Comparison of ENCODE assay signal across 26 cellular contexts in the genomic region with DNA sequence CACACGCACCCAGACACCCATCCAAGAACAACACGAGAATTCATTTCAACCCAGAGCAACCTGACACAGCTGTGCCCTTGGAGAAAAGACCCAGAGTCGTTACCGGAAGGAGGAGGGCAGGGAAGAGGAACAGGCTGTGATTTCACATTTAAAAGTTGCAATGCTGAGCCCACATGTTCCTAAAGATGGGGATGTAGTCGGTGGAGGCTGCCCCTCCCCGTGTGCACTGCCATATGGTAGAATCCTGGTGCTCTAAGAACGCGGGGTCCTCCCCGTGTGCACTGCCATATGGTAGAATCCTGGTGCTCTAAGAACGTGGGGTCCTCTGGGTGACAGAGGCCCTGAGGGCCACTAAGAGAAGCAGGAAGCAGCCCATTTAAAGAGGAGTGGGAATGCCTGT. TPM values are rescaled to one million over a fixed set of nuclear protein-coding genes. Genes with fewer than 3 reads are reported as not detected.
DNase-seq lines count a peak whose midpoint lies in the region; ATAC-seq and TF ChIP-seq lines count a peak whose summit lies in the region.
"Had no signal": no experiment of that assay in that cellular context is flagged by ENCODE, and none has a peak within 500 bp of the region (broad histone marks: within the 10 kb centered on the region; RNA-seq: fewer than 3 reads in every experiment).

No MANE protein-coding gene starts in this region.

- ATAC-seq in activated B cell treated with CpG ODN at 0.5 μM for 24 hours (ENCODE audit: low read depth) (no peak), HG03520 (IDR thresholded peaks at IDR 0.05; ENCODE audit: unreplicated experiment) (no peak)
- ATAC-seq in naive thymus-derived CD4-positive, alpha-beta T cell = no peak
- ATAC-seq: mucosa of descending colon had no signal

- DNase-seq in DMS 273 (lab: John Stamatoyannopoulos, UW; ENCODE audit: unreplicated experiment) (peak; percentile 53), DMS 273 treated with DMSO at 0.1 percent for 48 hours (lab: John Stamatoyannopoulos, UW) (no peak), activated B cell treated with CpG ODN at 0.5 μM for 24 hours (no peak), tibial nerve (ENCODE audit: low spot score in 2 of 2) (no peak)
- DNase-seq in naive thymus-derived CD4-positive, alpha-beta T cell = no peak
- no peak for DNase-seq in stimulated activated naive CD4-positive, alpha-beta T cell treated with Interleukin-2 at 50 U/mL for 16 hours (lab: John Stamatoyannopoulos, UW)
- DNase-seq: 8988T; activated CD4-positive, alpha-beta T cell treated with anti-CD3 and anti-CD28 coated beads for 48 hours; activated CD8-positive, alpha-beta memory T cell treated with anti-CD3 and anti-CD28 coated beads, Interleukin-2, amount 50 U/mL, for 48 hours; CD8-positive, alpha-beta memory T cell; GDM1; GM23248; HFFc6; islet precursor cell; KBM-7; MM.1S; mucosa of descending colon; NCI-H1417; NCI-H2081; NK-92 treated with Interleukin-12 subunit alpha and Interleukin-12 subunit beta, amount 100 ng/mL, for 24 hours; SHP77; stimulated activated CD4-positive, alpha-beta T cell treated with anti-CD3 and anti-CD28 coated beads, Interleukin-15, amount 100 ng/mL, for 24 hours had no signal

- H3K27me3 ChIP-seq in naive thymus-derived CD4-positive, alpha-beta T cell (ENCODE audit: control insufficient read depth in 2 of 2, insufficient read depth in 2 of 2, low read length in 2 of 2) = no peaks in the 10 kb centered on the region
- H3K27me3 ChIP-seq in tibial nerve = no peaks in the 10 kb centered on the region
- H3K27me3 ChIP-seq: neural progenitor cell had no signal

- H3K36me3 Mint-ChIP-seq in activated B cell treated with CpG ODN at 0.5 μM for 24 hours (ENCODE audit: low read depth) = peaks cover 89% of the 10 kb centered on the region
- H3K36me3 Mint-ChIP-seq in naive thymus-derived CD4-positive, alpha-beta T cell = peaks cover 17 to 75% (median 41%) of the 10 kb centered on the region in 5 donors

- no peaks in the 10 kb centered on the region for H3K27me3 Mint-ChIP-seq in activated B cell treated with CpG ODN at 0.5 μM for 24 hours
- no peaks in the 10 kb centered on the region for H3K27me3 Mint-ChIP-seq in naive thymus-derived CD4-positive, alpha-beta T cell

- peaks cover 14 to 25% of the 10 kb centered on the region in 2 donors for H3K4me1 ChIP-seq in naive thymus-derived CD4-positive, alpha-beta T cell (ENCODE audit: control insufficient read depth in 2 of 2, insufficient read depth in 2 of 2, low read length in 2 of 2)
- H3K4me1 ChIP-seq in tibial nerve = peaks cover 0 to 13% (median 0%) of the 10 kb centered on the region in 4 donors
- H3K4me1 ChIP-seq: neural progenitor cell had no signal

- H3K4me3 Mint-ChIP-seq in activated B cell treated with CpG ODN at 0.5 μM for 24 hours = no peak overlapping the region
- H3K4me3 Mint-ChIP-seq in naive thymus-derived CD4-positive, alpha-beta T cell = peak overlapping the region in 1 of 10 donors; percentile 45
- H3K4me3 Mint-ChIP-seq: CD8-positive, alpha-beta memory T cell; HFFc6; neural progenitor cell had no signal

- H3K9me3 ChIP-seq in naive thymus-derived CD4-positive, alpha-beta T cell (ENCODE audit: control insufficient read depth in 2 of 3, low read length in 3 of 3) = no peaks in the 10 kb centered on the region
- no peaks in the 10 kb centered on the region for H3K9me3 ChIP-seq in tibial nerve
- H3K9me3 ChIP-seq: mucosa of descending colon had no signal

- peak overlapping the region; percentile 50 for H3K27ac Mint-ChIP-seq in activated B cell treated with CpG ODN at 0.5 μM for 24 hours
- H3K27ac Mint-ChIP-seq in naive thymus-derived CD4-positive, alpha-beta T cell = peak overlapping the region in 6 of 9 donors; percentile 7 to 67 (median 42)
- H3K27ac Mint-ChIP-seq: HFFc6, neural progenitor cell had no signal

- no peak for TF ChIP-seq CTCF in 22Rv1 (IDR thresholded peaks at IDR 0.05)
- TF ChIP-seq CTCF in activated B cell treated with CpG ODN at 0.5 μM for 24 hours (IDR thresholded peaks at IDR 0.05) = no peak
- no peak for TF ChIP-seq CTCF in tibial nerve (IDR thresholded peaks at IDR 0.05)

- peaks cover 27 to 85% (median 48%) of the 10 kb centered on the region in 3 experiments for H3K36me3 ChIP-seq in naive thymus-derived CD4-positive, alpha-beta T cell (ENCODE audit: control insufficient read depth in 2 of 3, insufficient read depth in 3 of 3, low read length in 3 of 3)
- H3K36me3 ChIP-seq in tibial nerve = peaks cover 3 to 100% (median 7%) of the 10 kb centered on the region in 3 donors

- intact Hi-C loops in activated B cell treated with CpG ODN at 0.5 μM for 24 hours (cut with micrococcal nuclease) = no loop called here
- intact Hi-C loops in naive thymus-derived CD4-positive, alpha-beta T cell (cut with micrococcal nuclease) = loop anchor here in 1 of 2 donors (10.0 kb wide), 1 partner anchor 524 kb away; no protein-coding TSS in a partner anchor

- H3K4me1 Mint-ChIP-seq in activated B cell treated with CpG ODN at 0.5 μM for 24 hours = peaks cover 34% of the 10 kb centered on the region
- H3K4me1 Mint-ChIP-seq in naive thymus-derived CD4-positive, alpha-beta T cell = peaks cover 10 to 69% (median 48%) of the 10 kb centered on the region in 7 donors
- H3K4me1 Mint-ChIP-seq: neural progenitor cell had no signal

- H3K4me3 ChIP-seq in naive thymus-derived CD4-positive, alpha-beta T cell (ENCODE audit: low read length) = no peak overlapping the region
- H3K4me3 ChIP-seq in tibial nerve = no peak overlapping the region
- H3K4me3 ChIP-seq: coronary artery, GM23248, mucosa of descending colon, neural progenitor cell had no signal

- CTCF ChIA-PET in activated B cell treated with CpG ODN at 0.5 μM for 24 hours (lab: Charles Lee) = no interaction called here
- CTCF ChIA-PET in naive thymus-derived CD4-positive, alpha-beta T cell (lab: Charles Lee) = no interaction called here

- POLR2A ChIA-PET in activated B cell treated with CpG ODN at 0.5 μM for 24 hours (lab: Charles Lee) = interaction anchor here (1.5 kb wide), 1 partner anchor 11 kb away, joined by 5 read pairs; the partner anchor contains the start of gene MTERF4
- POLR2A ChIA-PET in naive thymus-derived CD4-positive, alpha-beta T cell (lab: Charles Lee) = interaction anchor here (1.5 to 7.1 kb wide), 2 partner anchors 15 to 60 kb away, joined by 3 to 145 read pairs; partner anchors contain the start of gene MTERF4

- TF ChIP-seq POLR2A in tibial nerve (IDR thresholded peaks at IDR 0.05) = no peak

- TF ChIP-seq EP300 in tibial nerve (IDR thresholded peaks at IDR 0.05) = no peak

- WGBS in tibial nerve, 2 donors = 68 to 69% methylated on average over 10 of the region's 10 CpGs

- peak overlapping the region; percentile 100 for H3K27ac ChIP-seq in 22Rv1
- no peak overlapping the region for H3K27ac ChIP-seq in naive thymus-derived CD4-positive, alpha-beta T cell (ENCODE audit: low read depth, low read length)
- H3K27ac ChIP-seq in tibial nerve = no peak overlapping the region
- H3K27ac ChIP-seq: coronary artery, GM23248, neural progenitor cell had no signal

- no peaks in the 10 kb centered on the region for H3K9me3 Mint-ChIP-seq in activated B cell treated with CpG ODN at 0.5 μM for 24 hours
- H3K9me3 Mint-ChIP-seq in naive thymus-derived CD4-positive, alpha-beta T cell = peaks cover 0 to 9% (median 0%) of the 10 kb centered on the region in 11 donors
- H3K9me3 Mint-ChIP-seq: CD8-positive, alpha-beta memory T cell; HFFc6 had no signal

RNA-seq across cellular contexts. Expression of gene MTERF4, which starts 10.9 kb away (rescaled TPM):
- total RNA-seq in activated B cell treated with CpG ODN at 0.5 μM for 24 hours (99.7 and 122 TPM in 2 replicates), tibial nerve (10 to 100 TPM; 28.9 to 60.5 (median 38.9) TPM)
- total RNA-seq in naive thymus-derived CD4-positive, alpha-beta T cell = 100 to 1,000 TPM in 2 of 5 experiments, 10 to 100 TPM in 3; 45.3 to 214 (median 91.8) TPM
- polyA plus RNA-seq in naive thymus-derived CD4-positive, alpha-beta T cell = 10 to 100 TPM; 73.1 to 82.3 TPM

RNA-seq across cellular contexts. Expression of gene PASK, which starts 58.1 kb away (rescaled TPM):
- 113 and 150 TPM in 2 replicates for total RNA-seq in activated B cell treated with CpG ODN at 0.5 μM for 24 hours
- total RNA-seq in naive thymus-derived CD4-positive, alpha-beta T cell = 100 to 1,000 TPM in 3 of 5 experiments, 10 to 100 TPM in 2; 72.0 to 160 (median 127) TPM
- 10 to 100 TPM; 15.0 to 25.3 TPM for polyA plus RNA-seq in naive thymus-derived CD4-positive, alpha-beta T cell
- 1 to 10 TPM; 4.1 to 8.1 (median 5.9) TPM for total RNA-seq in tibial nerve

RNA-seq across cellular contexts. Expression of gene PPP1R7, which starts 59.1 kb away (rescaled TPM):
- total RNA-seq in activated B cell treated with CpG ODN at 0.5 μM for 24 hours (72.0 and 74.5 TPM in 2 replicates), tibial nerve (10 to 100 TPM; 29.5 to 53.8 (median 38.1) TPM)
- total RNA-seq in naive thymus-derived CD4-positive, alpha-beta T cell = 100 to 1,000 TPM in 1 of 5 experiments, 10 to 100 TPM in 4; 39.2 to 105 (median 55.3) TPM
- polyA plus RNA-seq in naive thymus-derived CD4-positive, alpha-beta T cell = 100 to 1,000 TPM; 110 to 122 TPM

Comparison
In these comparisons a context has a peak if more than half of its experiments do, and no peak if none do; other contexts are left out.
1. RNA of gene PASK, which starts 58.1 kb away (total RNA-seq): 113 to 150 TPM in activated B cell treated with CpG ODN at 0.5 μM for 24 hours and 72.0 to 160 TPM in naive thymus-derived CD4-positive, alpha-beta T cell; 4.1 to 8.1 TPM in tibial nerve; every median in the first group is over 4 times any median in the second.